Comparison of ENCODE assay signal across 16 cellular contexts in genomic region chr21:28923439-28923975, GRCh38.
"Had no signal": no experiment of that assay in that cellular context is flagged by ENCODE, and none has a peak within 500 bp of the region (broad histone marks: within the 10 kb centered on the region; RNA-seq: fewer than 3 reads in every experiment).

No MANE protein-coding gene starts in this region.

- DNase-seq: activated B cell treated with CpG ODN at 0.5 μM for 24 hours; activated CD4-positive, alpha-beta T cell treated with anti-CD3 and anti-CD28 coated beads, Interleukin-2, amount 10 ng/mL, durations not matched to agents 24 days and 14 days; activated effector memory CD4-positive, alpha-beta T cell treated with anti-CD3 and anti-CD28 coated beads, Interleukin-2, amount 50 U/mL, for 16 hours; activated T-cell treated with anti-CD3 and anti-CD28 coated beads, Interleukin-2, amount 50 U/mL, for 24 hours; dorsolateral prefrontal cortex; hypothalamus; left cardiac atrium; mucosa of descending colon; naive thymus-derived CD8-positive, alpha-beta T cell; nucleus accumbens; stimulated activated CD4-positive, alpha-beta T cell treated with anti-CD3 and anti-CD28 coated beads, Interleukin-2, amount 100 ng/mL, for 48 hours; stimulated activated CD8-positive, alpha-beta memory T cell treated with anti-CD3 and anti-CD28 coated beads, Interleukin-4, amount 100 ng/mL, for 48 hours; T-helper 17 cell had no signal

- H3K27ac ChIP-seq: dorsolateral prefrontal cortex, esophagus muscularis mucosa had no signal

- H3K4me3 Mint-ChIP-seq: activated B cell treated with CpG ODN at 0.5 μM for 24 hours; activated CD4-positive, alpha-beta T cell treated with anti-CD3 and anti-CD28 coated beads, Interleukin-2, amount 10 ng/mL, durations not matched to agents 24 days and 14 days; activated naive CD8-positive, alpha-beta T cell; activated T-cell treated with anti-CD3 and anti-CD28 coated beads, Interleukin-2, amount 50 U/mL, for 24 hours; naive thymus-derived CD8-positive, alpha-beta T cell; stimulated activated naive CD8-positive, alpha-beta T cell treated with anti-CD3 and anti-CD28 coated beads, Interleukin-15, Interleukin-2, amounts not matched to agents 100 ng/mL and 50 ng/mL, for 24 hours; T-helper 17 cell had no signal

- H3K4me3 ChIP-seq: dorsolateral prefrontal cortex, esophagus muscularis mucosa, mucosa of descending colon had no signal

- H3K27me3 Mint-ChIP-seq: activated B cell treated with CpG ODN at 0.5 μM for 24 hours; activated CD4-positive, alpha-beta T cell treated with anti-CD3 and anti-CD28 coated beads, Interleukin-2, amount 10 ng/mL, durations not matched to agents 24 days and 14 days; activated naive CD8-positive, alpha-beta T cell; activated T-cell treated with anti-CD3 and anti-CD28 coated beads, Interleukin-2, amount 50 U/mL, for 24 hours; naive thymus-derived CD8-positive, alpha-beta T cell; stimulated activated naive CD8-positive, alpha-beta T cell treated with anti-CD3 and anti-CD28 coated beads, Interleukin-15, Interleukin-2, amounts not matched to agents 100 ng/mL and 50 ng/mL, for 24 hours; T-helper 17 cell had no signal

- H3K27me3 ChIP-seq: dorsolateral prefrontal cortex, esophagus muscularis mucosa had no signal

- H3K4me1 Mint-ChIP-seq: activated B cell treated with CpG ODN at 0.5 μM for 24 hours; activated CD4-positive, alpha-beta T cell treated with anti-CD3 and anti-CD28 coated beads, Interleukin-2, amount 10 ng/mL, durations not matched to agents 24 days and 14 days; naive thymus-derived CD8-positive, alpha-beta T cell had no signal

- H3K9me3 ChIP-seq: esophagus muscularis mucosa, mucosa of descending colon had no signal

- ATAC-seq: left cardiac atrium; mucosa of descending colon; naive thymus-derived CD8-positive, alpha-beta T cell; T-helper 17 cell had no signal

- H3K27ac Mint-ChIP-seq: activated B cell treated with CpG ODN at 0.5 μM for 24 hours; activated CD4-positive, alpha-beta T cell treated with anti-CD3 and anti-CD28 coated beads, Interleukin-2, amount 10 ng/mL, durations not matched to agents 24 days and 14 days; activated naive CD8-positive, alpha-beta T cell; activated T-cell treated with anti-CD3 and anti-CD28 coated beads, Interleukin-2, amount 50 U/mL, for 24 hours; T-helper 17 cell had no signal

- H3K9me3 Mint-ChIP-seq: activated B cell treated with CpG ODN at 0.5 μM for 24 hours; activated CD4-positive, alpha-beta T cell treated with anti-CD3 and anti-CD28 coated beads, Interleukin-2, amount 10 ng/mL, durations not matched to agents 24 days and 14 days; activated T-cell treated with anti-CD3 and anti-CD28 coated beads, Interleukin-2, amount 50 U/mL, for 24 hours; naive thymus-derived CD8-positive, alpha-beta T cell; stimulated activated naive CD8-positive, alpha-beta T cell treated with anti-CD3 and anti-CD28 coated beads, Interleukin-15, Interleukin-2, amounts not matched to agents 100 ng/mL and 50 ng/mL, for 24 hours had no signal
